Comparison of ENCODE assay signal across 1 cellular context in genomic region chr5:180467028-180467427, GRCh38.
TF ChIP-seq lines count a peak whose summit lies in the region.

No MANE protein-coding gene starts in this region.

TF ChIP-seq in GM23338, 12 proteins besides CTCF, POLR2A, EP300 and RAD21 (continued from another document):
- TF ChIP-seq ZNF462 (CRISPR knock-in tag; IDR thresholded peaks at IDR 0.05), result no peak
- TF ChIP-seq STAT1 (IDR thresholded peaks at IDR 0.05; ENCODE audit: unreplicated experiment), result no peak
- TF ChIP-seq EZH2phosphoT487 (IDR thresholded peaks at IDR 0.05; ENCODE audit: unreplicated experiment), result no peak
- TF ChIP-seq NANOG (IDR thresholded peaks at IDR 0.05; ENCODE audit: borderline replicate concordance), result no peak
- TF ChIP-seq, protein P1, sequence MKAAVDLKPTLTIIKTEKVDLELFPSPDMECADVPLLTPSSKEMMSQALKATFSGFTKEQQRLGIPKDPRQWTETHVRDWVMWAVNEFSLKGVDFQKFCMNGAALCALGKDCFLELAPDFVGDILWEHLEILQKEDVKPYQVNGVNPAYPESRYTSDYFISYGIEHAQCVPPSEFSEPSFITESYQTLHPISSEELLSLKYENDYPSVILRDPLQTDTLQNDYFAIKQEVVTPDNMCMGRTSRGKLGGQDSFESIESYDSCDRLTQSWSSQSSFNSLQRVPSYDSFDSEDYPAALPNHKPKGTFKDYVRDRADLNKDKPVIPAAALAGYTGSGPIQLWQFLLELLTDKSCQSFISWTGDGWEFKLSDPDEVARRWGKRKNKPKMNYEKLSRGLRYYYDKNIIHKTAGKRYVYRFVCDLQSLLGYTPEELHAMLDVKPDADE (IDR thresholded peaks at IDR 0.05), result no peak
- TF ChIP-seq ZNF114 (CRISPR knock-in tag; IDR thresholded peaks at IDR 0.05), result no peak
- no peak for TF ChIP-seq REST (IDR thresholded peaks at IDR 0.05; ENCODE audit: unreplicated experiment)
- TF ChIP-seq EZH2 (IDR thresholded peaks at IDR 0.05; ENCODE audit: low read depth, unreplicated experiment), result no peak
- TF ChIP-seq JUNB (IDR thresholded peaks at IDR 0.05; ENCODE audit: unreplicated experiment), result no peak
- no peak for TF ChIP-seq ZNF331 (CRISPR knock-in tag; IDR thresholded peaks at IDR 0.05; ENCODE audit: low read depth)
